9 cellular contexts compared by ENCODE assay signal in the genomic region with DNA sequence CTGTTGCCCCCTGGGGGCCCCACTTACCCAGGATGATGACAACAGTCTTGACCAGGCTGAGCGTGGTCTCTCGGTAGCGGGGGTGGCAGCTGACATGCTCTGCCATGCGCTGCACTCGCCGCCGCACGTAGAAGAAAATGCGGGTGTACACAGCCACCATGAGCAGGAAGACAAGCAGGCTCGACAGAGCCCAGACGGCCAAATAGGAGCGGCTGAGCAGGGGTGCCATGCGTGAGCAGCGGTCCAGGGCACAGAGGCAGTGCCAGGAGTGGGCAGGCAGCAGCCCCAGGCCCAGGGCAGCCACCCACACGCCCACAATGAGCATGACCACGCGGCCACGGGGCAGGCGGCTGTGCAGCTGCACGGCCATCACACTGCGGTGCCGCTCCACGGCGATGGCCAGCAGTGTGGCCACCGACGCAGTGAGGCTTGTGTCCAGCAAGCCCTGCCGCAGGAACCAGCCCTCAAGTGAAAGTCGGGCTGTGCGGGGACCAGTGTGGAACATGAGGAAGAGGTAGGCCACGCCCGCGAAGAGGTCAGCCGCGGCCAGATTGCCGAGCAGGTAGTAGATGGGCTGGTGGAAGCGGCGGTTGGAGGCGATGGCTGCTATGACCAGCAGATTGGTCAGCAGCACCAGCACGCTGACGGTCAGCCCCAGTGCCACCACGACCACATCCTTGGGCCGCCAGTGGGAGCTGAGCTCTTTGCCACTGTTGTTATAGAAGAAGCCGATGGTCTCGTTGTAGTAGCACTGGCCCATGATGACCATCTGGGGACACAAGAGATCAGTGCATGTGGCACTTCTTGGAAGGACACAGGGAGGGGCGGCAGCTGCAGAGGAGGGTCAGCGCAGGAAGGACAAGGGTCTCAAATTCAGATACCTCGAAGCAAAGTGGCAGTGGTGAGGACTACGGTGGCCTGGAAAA. TPM values are rescaled to one million over a fixed set of nuclear protein-coding genes. Genes with fewer than 3 reads are reported as not detected.
DNase-seq lines count a peak whose midpoint lies in the region; ATAC-seq and TF ChIP-seq lines count a peak whose summit lies in the region.
"Had no signal": no experiment of that assay in that cellular context is flagged by ENCODE, and none has a peak within 500 bp of the region (broad histone marks: within the 10 kb centered on the region; RNA-seq: fewer than 3 reads in every experiment).

No MANE protein-coding gene starts in this region.

- peak overlapping the region; percentile 87 for H3K4me3 Mint-ChIP-seq in stimulated activated naive CD8-positive, alpha-beta T cell treated with anti-CD3 and anti-CD28 coated beads, Interleukin-15, Interleukin-2, amounts not matched to agents 100 ng/mL and 50 ng/mL, for 24 hours
- peak overlapping the region; percentile 85 for H3K4me3 Mint-ChIP-seq in activated naive CD8-positive, alpha-beta T cell treated with anti-CD3 and anti-CD28 coated beads, Interleukin-2, amount 50 U/mL, for 24 hours
- H3K4me3 Mint-ChIP-seq in memory B cell = peak overlapping the region; percentile 92

- TF ChIP-seq CTCF in BE2C (IDR thresholded peaks at IDR 0.05; ENCODE audit: low read depth, low read length) = no peak

- H3K9me3 Mint-ChIP-seq in stimulated activated naive CD8-positive, alpha-beta T cell treated with anti-CD3 and anti-CD28 coated beads, Interleukin-15, Interleukin-2, amounts not matched to agents 100 ng/mL and 50 ng/mL, for 24 hours = no peaks in the 10 kb centered on the region
- no peaks in the 10 kb centered on the region for H3K9me3 Mint-ChIP-seq in activated naive CD8-positive, alpha-beta T cell treated with anti-CD3 and anti-CD28 coated beads, Interleukin-2, amount 50 U/mL, for 24 hours
- H3K9me3 Mint-ChIP-seq in memory B cell = no peaks in the 10 kb centered on the region

- H3K27ac Mint-ChIP-seq in stimulated activated naive CD8-positive, alpha-beta T cell treated with anti-CD3 and anti-CD28 coated beads, Interleukin-15, Interleukin-2, amounts not matched to agents 100 ng/mL and 50 ng/mL, for 24 hours = peak overlapping the region; percentile 90
- peak overlapping the region; percentile 91 for H3K27ac Mint-ChIP-seq in activated naive CD8-positive, alpha-beta T cell treated with anti-CD3 and anti-CD28 coated beads, Interleukin-2, amount 50 U/mL, for 24 hours
- H3K27ac Mint-ChIP-seq in memory B cell = peak overlapping the region; percentile 88

- DNase-seq in stimulated activated naive CD8-positive, alpha-beta T cell treated with anti-CD3 and anti-CD28 coated beads, Interleukin-15, Interleukin-2, amounts not matched to agents 100 U/mL and 50 U/mL, for 24 hours = no peak
- DNase-seq in activated naive CD8-positive, alpha-beta T cell treated with anti-CD3 and anti-CD28 coated beads, Interleukin-2, amount 50 U/mL, for 24 hours = no peak
- DNase-seq in memory B cell (ENCODE audit: low spot score in 2 of 2) (no peak), BE2C (no peak), NCI-H146 treated with DMSO at 0.1 percent for 48 hours (lab: John Stamatoyannopoulos, UW; ENCODE audit: unreplicated experiment) (no peak)

- peaks cover 4% of the 10 kb centered on the region for H3K36me3 Mint-ChIP-seq in stimulated activated naive CD8-positive, alpha-beta T cell treated with anti-CD3 and anti-CD28 coated beads, Interleukin-15, Interleukin-2, amounts not matched to agents 100 ng/mL and 50 ng/mL, for 24 hours (ENCODE audit: low read depth)
- H3K36me3 Mint-ChIP-seq in activated naive CD8-positive, alpha-beta T cell treated with anti-CD3 and anti-CD28 coated beads, Interleukin-2, amount 50 U/mL, for 24 hours (ENCODE audit: low read depth) = peaks cover 9% of the 10 kb centered on the region
- peaks cover 6% of the 10 kb centered on the region for H3K36me3 Mint-ChIP-seq in memory B cell

- peaks cover 11% of the 10 kb centered on the region for H3K27me3 ChIP-seq in BE2C
- H3K27me3 ChIP-seq: vagina had no signal

- H3K27me3 Mint-ChIP-seq in stimulated activated naive CD8-positive, alpha-beta T cell treated with anti-CD3 and anti-CD28 coated beads, Interleukin-15, Interleukin-2, amounts not matched to agents 100 ng/mL and 50 ng/mL, for 24 hours = no peaks in the 10 kb centered on the region
- H3K27me3 Mint-ChIP-seq in activated naive CD8-positive, alpha-beta T cell treated with anti-CD3 and anti-CD28 coated beads, Interleukin-2, amount 50 U/mL, for 24 hours = no peaks in the 10 kb centered on the region
- no peaks in the 10 kb centered on the region for H3K27me3 Mint-ChIP-seq in memory B cell

- H3K36me3 ChIP-seq in BE2C = no peaks in the 10 kb centered on the region

- no peak for ATAC-seq in stimulated activated naive CD8-positive, alpha-beta T cell treated with anti-CD3 and anti-CD28 coated beads, Interleukin-15, Interleukin-2, amounts not matched to agents 100 U/mL and 50 U/mL, for 24 hours
- ATAC-seq in activated naive CD8-positive, alpha-beta T cell treated with anti-CD3 and anti-CD28 coated beads, Interleukin-2, amount 50 U/mL, for 24 hours = no peak
- ATAC-seq in memory B cell (ENCODE audit: low read depth) = no peak
- ATAC-seq in HG02759 (IDR thresholded peaks at IDR 0.05; ENCODE audit: unreplicated experiment) = no peak
- ATAC-seq in HG03469 (IDR thresholded peaks at IDR 0.05; ENCODE audit: unreplicated experiment) = no peak

- peaks cover 27% of the 10 kb centered on the region for H3K4me1 Mint-ChIP-seq in stimulated activated naive CD8-positive, alpha-beta T cell treated with anti-CD3 and anti-CD28 coated beads, Interleukin-15, Interleukin-2, amounts not matched to agents 100 ng/mL and 50 ng/mL, for 24 hours (ENCODE audit: low read depth)
- peaks cover 22% of the 10 kb centered on the region for H3K4me1 Mint-ChIP-seq in activated naive CD8-positive, alpha-beta T cell treated with anti-CD3 and anti-CD28 coated beads, Interleukin-2, amount 50 U/mL, for 24 hours
- H3K4me1 Mint-ChIP-seq in memory B cell = peaks cover 20% of the 10 kb centered on the region

- no peaks in the 10 kb centered on the region for H3K4me1 ChIP-seq in BE2C

- H3K4me3 ChIP-seq in BE2C (ENCODE audit: low read depth, low read length) = no peak overlapping the region

- no peaks in the 10 kb centered on the region; the same call in 1 of the 2 replicates for H3K9me3 ChIP-seq in BE2C
- H3K9me3 ChIP-seq: vagina had no signal

RNA-seq across cellular contexts. Expression of gene LPAR2, which starts 1.2 kb away (rescaled TPM):
- 2.1 TPM for polyA plus RNA-seq in BE2C (2012; ENCODE audit: insufficient read depth, insufficient read length, low read depth)

RNA-seq across cellular contexts. Expression of gene PBX4, which starts 8.3 kb away (rescaled TPM):
- polyA plus RNA-seq in BE2C (2012; ENCODE audit: insufficient read depth, insufficient read length, low read depth) = 1.7 TPM

RNA-seq across cellular contexts. Expression of gene GMIP, which starts 16.7 kb away (rescaled TPM):
- 15.4 TPM for polyA plus RNA-seq in BE2C (2012; ENCODE audit: insufficient read depth, insufficient read length, low read depth)

RNA-seq across cellular contexts. Expression of gene ATP13A1, which starts 36.7 kb away (rescaled TPM):
- polyA plus RNA-seq in BE2C (2012; ENCODE audit: insufficient read depth, insufficient read length, low read depth) = 185 TPM

RNA-seq across cellular contexts. Expression of gene ZNF101, which starts 41.9 kb away (rescaled TPM):
- 2.8 TPM for polyA plus RNA-seq in BE2C (2012; ENCODE audit: insufficient read depth, insufficient read length, low read depth)
